ENCODE assay signal across 27 cellular contexts in genomic region chr12:122827258-122827657, GRCh38. TPM values are rescaled to one million over a fixed set of nuclear protein-coding genes. Genes with fewer than 3 reads are reported as not detected.
DNase-seq lines count a peak whose midpoint lies in the region; ATAC-seq, FAIRE-seq and TF ChIP-seq lines count a peak whose summit lies in the region.
"Had no signal": no experiment of that assay in that cellular context is flagged by ENCODE, and none has a peak within 500 bp of the region (broad histone marks: within the 10 kb centered on the region; RNA-seq: fewer than 3 reads in every experiment).

No MANE protein-coding gene starts in this region.

- TF ChIP-seq POLR2A in breast epithelium (IDR thresholded peaks at IDR 0.05) (no peak), HepG2 (IDR thresholded peaks at IDR 0.05; ENCODE audit: insufficient read depth in 1 of 2, low read depth in 2 of 2, low read length in 2 of 2) (no peak)

- no peak for ATAC-seq in HepG2
- no peak for ATAC-seq in GM18498 (IDR thresholded peaks at IDR 0.05; ENCODE audit: unreplicated experiment)
- ATAC-seq: K562, upper lobe of right lung had no signal

- H3K4me1 Mint-ChIP-seq in MCF 10A (ENCODE audit: insufficient read depth, unreplicated experiment), result peaks cover 12% of the 10 kb centered on the region
- H3K4me1 Mint-ChIP-seq: activated naive CD8-positive, alpha-beta T cell treated with anti-CD3 and anti-CD28 coated beads for 36 hours had no signal

- TF ChIP-seq RAD21 in HepG2 (CRISPR knock-in tag; IDR thresholded peaks at IDR 0.05), result no peak

- DNase-seq in breast epithelium (ENCODE audit: low spot score in 2 of 2) (no peak), MCF 10A (ENCODE audit: unreplicated experiment) (no peak), SK-MEL-5 (ENCODE audit: low read depth, low spot score) (peak; percentile 63), HepG2 (ENCODE audit: low spot score) (no peak), amniotic stem cell (lab: John Stamatoyannopoulos, UW) (no peak), BE2C (no peak), GM19240 (ENCODE audit: insufficient read length, low spot score) (no peak)
- DNase-seq: activated CD4-positive, alpha-beta T cell treated with anti-CD3 and anti-CD28 coated beads for 1 hour; activated naive CD8-positive, alpha-beta T cell treated with anti-CD3 and anti-CD28 coated beads for 36 hours; brain microvascular endothelial cell; C1 segment of cervical spinal cord; HCEC 1CT; hypothalamus; islet precursor cell; NCI-H1092 treated with DMSO at 0.1 percent for 48 hours; NCI-H2081 treated with DMSO at 0.1 percent for 48 hours; NCI-H510A treated with DMSO at 0.1 percent for 48 hours; occipital lobe; right lobe of liver; stimulated activated naive CD4-positive, alpha-beta T cell; T-helper 9 cell; upper lobe of right lung had no signal

- H3K4me3 ChIP-seq in breast epithelium (no peak overlapping the region), HepG2 (replicated peaks in 1 of 3; ENCODE audit: insufficient read depth in 1 of 3, low read depth in 2 of 3, low read length in 3 of 3) (no peak overlapping the region), BE2C (ENCODE audit: low read depth, low read length) (no peak overlapping the region)
- H3K4me3 ChIP-seq: K562, lung had no signal

- no peak overlapping the region for H3K27ac Mint-ChIP-seq in MCF 10A (ENCODE audit: low read depth, unreplicated experiment)
- H3K27ac Mint-ChIP-seq: activated naive CD8-positive, alpha-beta T cell treated with anti-CD3 and anti-CD28 coated beads for 36 hours had no signal

- peaks cover 7% of the 10 kb centered on the region for H3K9me3 Mint-ChIP-seq in MCF 10A (ENCODE audit: unreplicated experiment)
- H3K9me3 Mint-ChIP-seq: activated naive CD8-positive, alpha-beta T cell treated with anti-CD3 and anti-CD28 coated beads for 36 hours had no signal

- no peaks in the 10 kb centered on the region for H3K36me3 ChIP-seq in breast epithelium
- no peaks in the 10 kb centered on the region for H3K36me3 ChIP-seq in HepG2 (replicated peaks in 1 of 2; ENCODE audit: control insufficient read depth in 1 of 2, insufficient read depth in 2 of 2, low read length in 2 of 2)
- no peaks in the 10 kb centered on the region for H3K36me3 ChIP-seq in BE2C
- H3K36me3 ChIP-seq: brain microvascular endothelial cell, right lobe of liver, upper lobe of right lung had no signal

- POLR2A ChIA-PET in MCF 10A (lab: Yijun Ruan, JAX), result interaction anchor here (0.6 to 2.4 kb wide), 10 partner anchors 8 to 405 kb away, joined by 3 to 25 read pairs (median 4); partner anchors contain the start of genes DENR, HIP1R, MPHOSPH9 and MTRFR
- POLR2A ChIA-PET in HepG2 (lab: Yijun Ruan, JAX), result interaction anchor here (1.1 to 1.7 kb wide), 2 partner anchors 9 to 15 kb away, joined by 4 to 5 read pairs; partner anchors contain the start of gene HIP1R

- TF ChIP-seq EP300 in HepG2 (IDR thresholded peaks at IDR 0.05; ENCODE audit: low read depth in 2 of 2, low read length in 2 of 2) (no peak), HepG2 (CRISPR knock-in tag; IDR thresholded peaks at IDR 0.05; ENCODE audit: borderline replicate concordance) (no peak)

- H3K4me2 ChIP-seq in HepG2 (ENCODE audit: low read depth, low read length), result peak overlapping the region; percentile 50; the same call in 1 of the 2 replicates

- no peaks in the 10 kb centered on the region for H3K79me2 ChIP-seq in HepG2 (ENCODE audit: insufficient read depth, low read length)

- BruUV-seq in MCF 10A (replicated peaks; lab: Mats Ljungman, UMichigan), result no TSS peak
- no TSS peak for BruUV-seq in HepG2 (replicated peaks; lab: Mats Ljungman, UMichigan)

- peak overlapping the region; percentile 10 to 82 for H3K27ac ChIP-seq in breast epithelium
- no peak overlapping the region for H3K27ac ChIP-seq in HepG2 (ENCODE audit: extremely low read length, insufficient read depth, low read length)
- H3K27ac ChIP-seq: brain microvascular endothelial cell had no signal

- H3K36me3 Mint-ChIP-seq in MCF 10A (ENCODE audit: insufficient read depth, unreplicated experiment), result peaks cover 10% of the 10 kb centered on the region
- H3K36me3 Mint-ChIP-seq: activated naive CD8-positive, alpha-beta T cell treated with anti-CD3 and anti-CD28 coated beads for 36 hours had no signal

- H3K4me1 ChIP-seq in breast epithelium (no peaks in the 10 kb centered on the region), HepG2 (ENCODE audit: insufficient read depth, low read length) (peaks cover 29% of the 10 kb centered on the region), BE2C (no peaks in the 10 kb centered on the region)
- H3K4me1 ChIP-seq: upper lobe of right lung had no signal

- in situ Hi-C loops in SK-MEL-5 (cut with HindIII; ENCODE audit: low pct_unique_long_range_greater_than_20kb, low sequenced_read_pairs) (no loop called here), HepG2 (cut with HindIII; ENCODE audit: extremely low pct_ligation_motif_present, low pct_unique_long_range_greater_than_20kb) (no loop called here)

- no peak overlapping the region for H3K4me3 Mint-ChIP-seq in MCF 10A (ENCODE audit: unreplicated experiment)
- H3K4me3 Mint-ChIP-seq: activated naive CD8-positive, alpha-beta T cell treated with anti-CD3 and anti-CD28 coated beads for 36 hours had no signal

- no peaks in the 10 kb centered on the region for H4K20me1 ChIP-seq in HepG2 (ENCODE audit: insufficient read depth, low read length)

- CTCF ChIA-PET in MCF 10A (lab: Yijun Ruan, JAX), result interaction anchor here (0.5 to 2.0 kb wide), 5 partner anchors 33 to 168 kb away, joined by 3 to 21 read pairs (median 8); no protein-coding TSS in a partner anchor
- CTCF ChIA-PET in HepG2 (lab: Yijun Ruan, JAX; ENCODE audit: low intra/inter-chr PET ratio, low total read pairs), result no interaction called here

- H3K27me3 ChIP-seq in breast epithelium (no peaks in the 10 kb centered on the region), HepG2 (ENCODE audit: control insufficient read depth in 1 of 2, insufficient read depth in 2 of 2, low read length in 2 of 2) (peaks cover 0 to 3% of the 10 kb centered on the region in 2 experiments; a peak in 1 of 5 replicates), BE2C (peaks cover 3% of the 10 kb centered on the region; the same call in 1 of the 2 replicates)
- H3K27me3 ChIP-seq: brain microvascular endothelial cell, right lobe of liver, upper lobe of right lung had no signal

- intact Hi-C loops in breast epithelium (cut with DNase I; ENCODE audit: low total_unique reads), result no loop called here
- intact Hi-C loops in MCF 10A (cut with micrococcal nuclease), result no loop called here
- intact Hi-C loops in HepG2 (cut with micrococcal nuclease; ENCODE audit: unreplicated experiment), result no loop called here

- no peak overlapping the region for H2AFZ ChIP-seq in HepG2 (ENCODE audit: low read length)

- no peak for FAIRE-seq in HepG2 (lab: Jason Lieb, UNC)
- FAIRE-seq: D721Med, K562 had no signal

- H3K9me3 ChIP-seq in breast epithelium, result no peaks in the 10 kb centered on the region
- H3K9me3 ChIP-seq in HepG2 (ENCODE audit: low read length), result no peaks in the 10 kb centered on the region
- H3K9me3 ChIP-seq in BE2C, result no peaks in the 10 kb centered on the region
- H3K9me3 ChIP-seq: right lobe of liver, upper lobe of right lung had no signal

- no peak for TF ChIP-seq CTCF in breast epithelium (IDR thresholded peaks at IDR 0.05)
- no peak for TF ChIP-seq CTCF in MCF 10A (IDR thresholded peaks at IDR 0.05; ENCODE audit: unreplicated experiment)
- TF ChIP-seq CTCF in HepG2 (CRISPR knock-in tag; IDR thresholded peaks at IDR 0.05), result no peak
- TF ChIP-seq CTCF in BE2C (IDR thresholded peaks at IDR 0.05; ENCODE audit: low read depth, low read length), result no peak

- no peaks in the 10 kb centered on the region for H3K27me3 Mint-ChIP-seq in MCF 10A (ENCODE audit: insufficient read depth, unreplicated experiment)
- H3K27me3 Mint-ChIP-seq: activated naive CD8-positive, alpha-beta T cell treated with anti-CD3 and anti-CD28 coated beads for 36 hours had no signal

- WGBS in HepG2 (ENCODE audit: low lambda C conversion rate), result 7% methylated on average over 5 of the region's 5 CpGs

- no peak overlapping the region for H3K9ac ChIP-seq in HepG2 (ENCODE audit: insufficient read depth, low read depth, low read length)

RNA-seq across cellular contexts. Expression of gene HIP1R, which starts 8.0 kb away (rescaled TPM):
- total RNA-seq in breast epithelium, result 10 to 100 TPM; 17.8 to 83.3 (median 49.5) TPM
- total RNA-seq in MCF 10A (2022), result 41.6 and 44.6 TPM in 2 replicates
- 30.7 and 52.7 TPM in 2 replicates for total RNA-seq in SK-MEL-5 (2014; rRNA removed; shearing (Covaris generic))
- polyA plus RNA-seq in SK-MEL-5 (2015; cell fraction: cytosol; rRNA removed), result 39.1 and 46.0 TPM in 2 replicates
- polyA plus RNA-seq in SK-MEL-5 (2015; cell fraction: nucleus; rRNA removed), result 241 and 244 TPM in 2 replicates
- 8.2 and 18.4 TPM in 2 replicates for total RNA-seq in HepG2 (2016; rRNA removed; fragmentation: Illumina TruSeq; extraction: Trizol)
- 2.2 and 2.5 TPM in 2 replicates for total RNA-seq in HepG2 (2016; cell fraction: cytosol; rRNA removed; fragmentation: Illumina TruSeq; extraction: Trizol; ENCODE audit: low read depth)
- 6.5 and 17.6 TPM in 2 replicates for total RNA-seq in HepG2 (2016; cell fraction: insoluble cytoplasmic fraction; rRNA removed; fragmentation: Illumina TruSeq; extraction: Trizol)
- 4.3 and 5.1 TPM in 2 replicates for total RNA-seq in HepG2 (2016; cell fraction: membrane; rRNA removed; fragmentation: Illumina TruSeq; extraction: Trizol)
- total RNA-seq in HepG2 (2016; cell fraction: nucleus; rRNA removed; fragmentation: Illumina TruSeq; extraction: Trizol), result 19.5 and 20.1 TPM in 2 replicates
- 25.5 and 36.0 TPM in 2 replicates for polyA plus RNA-seq in HepG2 (2011; rRNA removed)
- polyA plus RNA-seq in HepG2 (2011; cell fraction: cytosol; rRNA removed), result 5.2 and 9.3 TPM in 2 replicates
- 174 and 222 TPM in 2 replicates for polyA plus RNA-seq in HepG2 (2011; cell fraction: nucleus; rRNA removed)
- 10.1 and 13.1 TPM in 2 replicates for polyA plus RNA-seq in HepG2 (2012)
- polyA plus RNA-seq in HepG2 (2016; cell fraction: cytosol; fragmentation: Illumina TruSeq; extraction: Trizol; ENCODE audit: low read depth), result 0.78 and 1.1 TPM in 2 replicates
- polyA plus RNA-seq in HepG2 (2016; cell fraction: insoluble cytoplasmic fraction; fragmentation: Illumina TruSeq; extraction: Trizol; ENCODE audit: low read depth), result 6.1 and 6.5 TPM in 2 replicates
- polyA plus RNA-seq in HepG2 (2016; cell fraction: membrane; fragmentation: Illumina TruSeq; extraction: Trizol; ENCODE audit: low read depth), result 2.0 and 2.2 TPM in 2 replicates
- 42.8 and 47.4 TPM in 2 replicates for polyA plus RNA-seq in HepG2 (2016; cell fraction: nucleus; fragmentation: Illumina TruSeq; extraction: Trizol; ENCODE audit: insufficient read depth, low read depth)
- 51.3 and 57.2 TPM in 2 replicates for polyA minus RNA-seq in HepG2 (2011; rRNA and poly(A)+ RNA removed; ENCODE audit: low replicate concordance)
- 5.3 and 6.5 TPM in 2 replicates for polyA minus RNA-seq in HepG2 (2011; cell fraction: cytosol; rRNA and poly(A)+ RNA removed)
- 28.3 and 30.6 TPM in 2 replicates for polyA minus RNA-seq in HepG2 (2011; cell fraction: nucleus; rRNA and poly(A)+ RNA removed)
- 0.85 TPM for polyA plus RNA-seq in BE2C (2012; ENCODE audit: insufficient read depth, insufficient read length, low read depth)

RNA-seq across cellular contexts. Expression of gene CCDC62, which starts 52.9 kb away (rescaled TPM):
- total RNA-seq in breast epithelium (1 to 10 TPM in 1 of 3 donors, under 1 TPM in 2; 0.66 to 1.9 (median 0.73) TPM), MCF 10A (2022) (0.51 and 0.81 TPM in 2 replicates), HepG2 (2016; rRNA removed; fragmentation: Illumina TruSeq; extraction: Trizol) (0.07 TPM in 2 replicates)
- 1.5 TPM in 2 replicates for total RNA-seq in SK-MEL-5 (2014; rRNA removed; shearing (Covaris generic))
- 0.08 and 0.29 TPM in 2 replicates for polyA plus RNA-seq in SK-MEL-5 (2015; cell fraction: cytosol; rRNA removed)
- 1.6 and 2.3 TPM in 2 replicates for polyA plus RNA-seq in SK-MEL-5 (2015; cell fraction: nucleus; rRNA removed)
- 0.40 and 0.79 TPM in 2 replicates for total RNA-seq in HepG2 (2016; cell fraction: cytosol; rRNA removed; fragmentation: Illumina TruSeq; extraction: Trizol; ENCODE audit: low read depth)
- 0.07 and 0.13 TPM in 2 replicates for total RNA-seq in HepG2 (2016; cell fraction: insoluble cytoplasmic fraction; rRNA removed; fragmentation: Illumina TruSeq; extraction: Trizol)
- total RNA-seq in HepG2 (2016; cell fraction: membrane; rRNA removed; fragmentation: Illumina TruSeq; extraction: Trizol), result 0.14 and 0.31 TPM in 2 replicates
- total RNA-seq in HepG2 (2016; cell fraction: nucleus; rRNA removed; fragmentation: Illumina TruSeq; extraction: Trizol), result not detected in 2 replicates
- 0.04 and 0.10 TPM in 2 replicates for polyA plus RNA-seq in HepG2 (2011; rRNA removed)
- polyA plus RNA-seq in HepG2 (2011; cell fraction: cytosol; rRNA removed), result 0.01 TPM in 1 of 2 replicates, not detected in the other
- 0.10 and 0.12 TPM in 2 replicates for polyA plus RNA-seq in HepG2 (2011; cell fraction: nucleus; rRNA removed)
- 0.12 TPM in 1 of 2 replicates, not detected in the other for polyA plus RNA-seq in HepG2 (2012)
- polyA plus RNA-seq in HepG2 (2016; cell fraction: cytosol; fragmentation: Illumina TruSeq; extraction: Trizol; ENCODE audit: low read depth), result not detected in 2 replicates
- polyA plus RNA-seq in HepG2 (2016; cell fraction: insoluble cytoplasmic fraction; fragmentation: Illumina TruSeq; extraction: Trizol; ENCODE audit: low read depth), result not detected in 2 replicates
- 0.06 TPM in 1 of 2 replicates, not detected in the other for polyA plus RNA-seq in HepG2 (2016; cell fraction: membrane; fragmentation: Illumina TruSeq; extraction: Trizol; ENCODE audit: low read depth)
- not detected in 2 replicates for polyA plus RNA-seq in HepG2 (2016; cell fraction: nucleus; fragmentation: Illumina TruSeq; extraction: Trizol; ENCODE audit: insufficient read depth, low read depth)
- 0.18 and 0.89 TPM in 2 replicates for polyA minus RNA-seq in HepG2 (2011; rRNA and poly(A)+ RNA removed; ENCODE audit: low replicate concordance)
- polyA minus RNA-seq in HepG2 (2011; cell fraction: cytosol; rRNA and poly(A)+ RNA removed), result not detected in 2 replicates
- polyA minus RNA-seq in HepG2 (2011; cell fraction: nucleus; rRNA and poly(A)+ RNA removed), result 0.25 and 0.39 TPM in 2 replicates
- polyA plus RNA-seq in BE2C (2012; ENCODE audit: insufficient read depth, insufficient read length, low read depth), result not detected
- total RNA-seq: A673 had no signal
